ENCODE assay signal across 6 cellular contexts in genomic region chr10:82238291-82238690, GRCh38.
"Had no signal": no experiment of that assay in that cellular context is flagged by ENCODE, and none has a peak within 500 bp of the region (broad histone marks: within the 10 kb centered on the region; RNA-seq: fewer than 3 reads in every experiment).

No MANE protein-coding gene starts in this region.

- H3K27ac ChIP-seq: HL-60, KMS-11 had no signal

- H3K4me2 ChIP-seq: KMS-11 had no signal

- DNase-seq: IMR-90, KBM-7, KG1 had no signal

- H3K9ac ChIP-seq: KMS-11 had no signal

- FAIRE-seq: HTR-8/SVneo had no signal
